9 cellular contexts compared by ENCODE assay signal in the genomic region with DNA sequence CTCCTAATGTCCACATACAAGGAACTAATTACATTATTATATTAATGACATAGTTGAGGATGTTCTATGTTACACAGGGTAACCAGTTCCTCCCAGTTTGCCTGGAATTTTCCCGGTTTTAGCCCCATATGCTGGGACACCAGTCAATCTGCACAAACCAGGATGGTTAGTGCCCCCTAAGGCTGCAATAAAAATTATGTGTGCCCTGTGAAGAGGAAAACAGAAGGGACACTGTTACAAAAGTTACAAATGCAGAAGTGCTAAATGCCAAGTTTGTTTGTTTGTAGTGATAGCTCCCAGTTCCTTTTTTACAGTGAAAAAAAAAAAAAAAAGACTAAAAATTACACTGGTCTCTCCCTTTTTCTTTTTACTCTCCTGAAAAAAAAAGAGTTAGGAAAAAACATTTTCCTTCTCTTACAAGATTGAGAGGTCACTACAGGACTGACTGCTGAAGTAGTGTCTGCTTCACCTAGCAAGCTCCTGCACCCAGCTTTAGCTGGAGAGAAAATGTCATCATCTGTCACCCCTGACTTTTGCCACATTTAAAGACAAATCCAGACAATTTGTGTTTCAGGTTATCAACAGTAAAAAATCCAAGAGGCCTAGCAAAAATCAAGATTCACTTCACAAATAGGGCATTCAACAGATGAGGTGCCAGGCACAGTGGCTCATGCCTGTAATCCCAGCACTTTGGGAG. TPM values are rescaled to one million over a fixed set of nuclear protein-coding genes. Genes with fewer than 3 reads are reported as not detected.
DNase-seq lines count a peak whose midpoint lies in the region; ATAC-seq and TF ChIP-seq lines count a peak whose summit lies in the region.
"Had no signal": no experiment of that assay in that cellular context is flagged by ENCODE, and none has a peak within 500 bp of the region (broad histone marks: within the 10 kb centered on the region; RNA-seq: fewer than 3 reads in every experiment).

No MANE protein-coding gene starts in this region.

- ATAC-seq in activated CD8-positive, alpha-beta T cell treated with anti-CD3 and anti-CD28 coated beads for 36 hours: no peak
- peak; percentile 12 for ATAC-seq in memory B cell (ENCODE audit: low read depth)
- no peak for ATAC-seq in HG03196 (IDR thresholded peaks at IDR 0.05; ENCODE audit: unreplicated experiment)

- no peak overlapping the region for H3K27ac ChIP-seq in HEK293 (ENCODE audit: extremely low read depth, low read depth, low read length)

- H3K9me3 Mint-ChIP-seq in activated CD8-positive, alpha-beta T cell treated with anti-CD3 and anti-CD28 coated beads for 36 hours: no peaks in the 10 kb centered on the region
- H3K9me3 Mint-ChIP-seq in memory B cell (no peaks in the 10 kb centered on the region), mesothelial cell of epicardium (no peaks in the 10 kb centered on the region)

- intact Hi-C loops in activated CD8-positive, alpha-beta T cell treated with anti-CD3 and anti-CD28 coated beads for 36 hours (cut with micrococcal nuclease): loop anchor here (5.0 kb wide), 1 partner anchor 195 kb away; no protein-coding TSS in a partner anchor

- POLR2A ChIA-PET in HEK293 (lab: Yijun Ruan, JAX): no interaction called here
- POLR2A ChIA-PET in activated CD8-positive, alpha-beta T cell treated with anti-CD3 and anti-CD28 coated beads for 36 hours (lab: Charles Lee): interaction anchor here (0.7 to 7.8 kb wide), 25 partner anchors 10 to 139 kb away, joined by 3 to 52 read pairs (median 6); no protein-coding TSS in a partner anchor

- peaks cover 60% of the 10 kb centered on the region for H3K4me1 Mint-ChIP-seq in activated CD8-positive, alpha-beta T cell treated with anti-CD3 and anti-CD28 coated beads for 36 hours (ENCODE audit: low read depth)
- peaks cover 52% of the 10 kb centered on the region for H3K4me1 Mint-ChIP-seq in memory B cell
- peaks cover 15% of the 10 kb centered on the region for H3K4me1 Mint-ChIP-seq in mesothelial cell of epicardium

- CTCF ChIA-PET in HEK293 (lab: Yijun Ruan, JAX): interaction anchor here (1.0 kb wide), 1 partner anchor 187 kb away, joined by 5 read pairs; no protein-coding TSS in a partner anchor
- CTCF ChIA-PET in activated CD8-positive, alpha-beta T cell treated with anti-CD3 and anti-CD28 coated beads for 36 hours (lab: Charles Lee): interaction anchor here (1.0 to 4.6 kb wide), 12 partner anchors 11 to 194 kb away, joined by 3 to 33 read pairs (median 4); no protein-coding TSS in a partner anchor

- H3K9me3 ChIP-seq in HEK293 (ENCODE audit: control insufficient read depth, insufficient read depth, low read depth, low read length): no peaks in the 10 kb centered on the region

- peaks cover 6% of the 10 kb centered on the region; the same call in 1 of the 2 replicates for H3K4me1 ChIP-seq in HEK293 (ENCODE audit: control insufficient read depth, insufficient read depth, low read length)

- H3K36me3 Mint-ChIP-seq in activated CD8-positive, alpha-beta T cell treated with anti-CD3 and anti-CD28 coated beads for 36 hours (ENCODE audit: low read depth): peaks cover 51% of the 10 kb centered on the region
- H3K36me3 Mint-ChIP-seq in memory B cell: peaks cover 7% of the 10 kb centered on the region
- H3K36me3 Mint-ChIP-seq in mesothelial cell of epicardium: no peaks in the 10 kb centered on the region

- peak overlapping the region; percentile 96 for H3K4me3 Mint-ChIP-seq in activated CD8-positive, alpha-beta T cell treated with anti-CD3 and anti-CD28 coated beads for 36 hours
- H3K4me3 Mint-ChIP-seq in memory B cell (peak overlapping the region; percentile 96), mesothelial cell of epicardium (no peak overlapping the region)

- H3K36me3 ChIP-seq in HEK293 (ENCODE audit: control insufficient read depth in 2 of 2, insufficient read depth in 1 of 2, low read length in 2 of 2): no peaks in the 10 kb centered on the region

- TF ChIP-seq CTCF in HEK293 (tag by site-specific recombination; IDR thresholded peaks at IDR 0.05) (0 out of 2 replicates have a peak, but pooled peaks have one; percentile 22), mesothelial cell of epicardium (IDR thresholded peaks at IDR 0.05; ENCODE audit: unreplicated experiment) (no peak)
- no peak for TF ChIP-seq CTCF in activated CD8-positive, alpha-beta T cell treated with anti-CD3 and anti-CD28 coated beads for 36 hours (IDR thresholded peaks at IDR 0.05)

- DNase-seq in Ammon's horn (ENCODE audit: low spot score) (peak; percentile 55), memory B cell (ENCODE audit: low spot score in 2 of 2) (no peak), AG08395 (ENCODE audit: low spot score) (no peak), NCI-H748 (lab: John Stamatoyannopoulos, UW; ENCODE audit: unreplicated experiment) (no peak), mesothelial cell of epicardium (ENCODE audit: low spot score in 2 of 2, unreplicated experiment in 2 of 2) (no peak)
- no peak for DNase-seq in activated CD8-positive, alpha-beta T cell treated with anti-CD3 and anti-CD28 coated beads for 36 hours
- DNase-seq: SHP77 had no signal

- H3K27ac Mint-ChIP-seq in activated CD8-positive, alpha-beta T cell treated with anti-CD3 and anti-CD28 coated beads for 36 hours: peak overlapping the region; percentile 99
- H3K27ac Mint-ChIP-seq in memory B cell (peak overlapping the region; percentile 96), mesothelial cell of epicardium (no peak overlapping the region)

- no peaks in the 10 kb centered on the region for H3K27me3 Mint-ChIP-seq in activated CD8-positive, alpha-beta T cell treated with anti-CD3 and anti-CD28 coated beads for 36 hours
- H3K27me3 Mint-ChIP-seq in memory B cell: no peaks in the 10 kb centered on the region
- H3K27me3 Mint-ChIP-seq in mesothelial cell of epicardium (ENCODE audit: low read depth): peaks cover 24% of the 10 kb centered on the region

- H3K4me3 ChIP-seq in HEK293 (ENCODE audit: low read depth, low read length): no peak overlapping the region

TF ChIP-seq in HEK293, 187 proteins besides CTCF, POLR2A, EP300 and RAD21:
- TF ChIP-seq ZNF23 (tag by site-specific recombination; IDR thresholded peaks at IDR 0.05; ENCODE audit: borderline replicate concordance) (no peak), SCRT2 (tag by site-specific recombination; IDR thresholded peaks at IDR 0.05) (0 out of 2 replicates have a peak, but pooled peaks have one; percentile 46)

RNA-seq across cellular contexts. Expression of gene ANKRD44, which starts 3.2 kb away (rescaled TPM):
- total RNA-seq in activated CD8-positive, alpha-beta T cell treated with anti-CD3 and anti-CD28 coated beads for 36 hours: 100 to 1,000 TPM; 131 to 132 TPM
- 7.7 to 10.8 TPM (median 10.4 TPM) in 3 replicates for total RNA-seq in mesothelial cell of epicardium

Comparison
In these comparisons a context has a peak if more than half of its experiments do, and no peak if none do; other contexts are left out.
1. RNA of gene ANKRD44, which starts 3.2 kb away (total RNA-seq): 131 to 132 TPM in activated CD8-positive, alpha-beta T cell treated with anti-CD3 and anti-CD28 coated beads for 36 hours; 7.7 to 10.8 TPM in mesothelial cell of epicardium; every median in the first group is over 10 times any median in the second.